11 cellular contexts compared by ENCODE assay signal in the genomic region with DNA sequence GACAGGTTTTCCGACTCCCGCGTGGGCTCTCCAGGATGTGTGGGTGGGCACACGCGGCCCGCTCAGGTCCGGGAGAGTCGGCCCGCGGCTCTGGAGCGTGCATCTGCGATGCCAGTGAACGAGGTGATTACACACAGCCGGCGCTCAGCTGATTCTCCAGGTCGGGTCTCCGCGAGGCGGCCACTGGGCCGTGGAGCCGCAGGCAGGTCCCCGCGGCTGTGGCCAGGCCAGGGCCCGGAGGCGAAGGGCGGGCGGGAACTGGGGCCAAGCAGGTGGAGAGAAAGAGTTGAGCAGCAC. TPM values are rescaled to one million over a fixed set of nuclear protein-coding genes. Genes with fewer than 3 reads are reported as not detected.
DNase-seq lines count a peak whose midpoint lies in the region; ATAC-seq, FAIRE-seq and TF ChIP-seq lines count a peak whose summit lies in the region.
"Had no signal": no experiment of that assay in that cellular context is flagged by ENCODE, and none has a peak within 500 bp of the region (broad histone marks: within the 10 kb centered on the region; RNA-seq: fewer than 3 reads in every experiment).

No MANE protein-coding gene starts in this region.

- no peak overlapping the region for H3K4me3 ChIP-seq in K562
- peak overlapping the region; percentile 62 for H3K4me3 ChIP-seq in iPS-15b (ENCODE audit: low read depth, low read length)
- peak overlapping the region; percentile 69 for H3K4me3 ChIP-seq in rectal smooth muscle tissue (ENCODE audit: low read length)
- H3K4me3 ChIP-seq in HAP-1 = no peak overlapping the region
- H3K4me3 ChIP-seq: SJCRH30 had no signal

- no peak for TF ChIP-seq RAD21 in K562 (CRISPR knock-in tag; conservative IDR thresholded peaks at IDR 0.05 in 1 of 2, IDR thresholded peaks at IDR 0.05 in 1 of 2)

- H3K27me3 ChIP-seq in K562 (ENCODE audit: control insufficient read depth in 2 of 2, insufficient read depth in 2 of 2, low read length in 2 of 2) (peaks cover 2 to 32% of the 10 kb centered on the region in 2 experiments; a peak in 3 of 5 replicates), iPS-15b (ENCODE audit: control insufficient read depth, insufficient read depth, low read length) (peaks cover 32% of the 10 kb centered on the region), rectal smooth muscle tissue (ENCODE audit: control insufficient read depth, insufficient read depth, low read length) (peaks cover 9% of the 10 kb centered on the region), HAP-1 (ENCODE audit: low read depth) (no peaks in the 10 kb centered on the region)
- H3K27me3 ChIP-seq: SJCRH30 had no signal

- TF ChIP-seq CTCF in K562 (IDR thresholded peaks at IDR 0.05 in 2 of 3, conservative IDR thresholded peaks at IDR 0.05 in 1 of 3; ENCODE audit: insufficient read depth in 2 of 3, low read depth in 1 of 3, low read length in 3 of 3) (no peak), GM20000 (IDR thresholded peaks at IDR 0.05; ENCODE audit: extremely low read depth, missing control alignments) (no peak)

- TF ChIP-seq EP300 in K562 (IDR thresholded peaks at IDR 0.05; ENCODE audit: low read length) = no peak

- 52% methylated on average over 22 of the region's 27 CpGs for WGBS in K562 (ENCODE audit: insufficient coverage, low coverage, missing lambda C conversion rate)

- ATAC-seq in K562 = no peak

- H3K9me1 ChIP-seq in K562 (ENCODE audit: control insufficient read depth, insufficient read depth, low read length) = no peaks in the 10 kb centered on the region

- intact Hi-C loops in K562 (cut with micrococcal nuclease) = no loop called here

- H3K36me3 ChIP-seq in K562 (ENCODE audit: control insufficient read depth, insufficient read depth, low read length) = no peaks in the 10 kb centered on the region
- H3K36me3 ChIP-seq in iPS-15b (ENCODE audit: control insufficient read depth, insufficient read depth, low read length) = no peaks in the 10 kb centered on the region
- H3K36me3 ChIP-seq in rectal smooth muscle tissue (ENCODE audit: control insufficient read depth, insufficient read depth, low read length) = no peaks in the 10 kb centered on the region
- H3K36me3 ChIP-seq in HAP-1 (replicated peaks) = no peaks in the 10 kb centered on the region
- H3K36me3 ChIP-seq: neutrophil, SJCRH30 had no signal

- H3K9ac ChIP-seq in K562 (ENCODE audit: insufficient read depth in 1 of 2, low read depth in 2 of 2, low read length in 2 of 2) (no peak overlapping the region), iPS-15b (ENCODE audit: low read depth, low read length) (no peak overlapping the region), rectal smooth muscle tissue (ENCODE audit: low read length) (no peak overlapping the region)

- in situ Hi-C loops in G401 (cut with HindIII; ENCODE audit: low sequenced_read_pairs) (no loop called here), K562 (cut with MboI) (no loop called here), HAP-1 (cut with MboI; ENCODE audit: low sequenced_read_pairs) (loop anchor here (25.0 kb wide), 1 partner anchor 465 kb away; the partner anchor contains the start of gene FSIP1)

- H3K9me3 ChIP-seq in K562 (replicated peaks; ENCODE audit: control insufficient read depth, insufficient read depth, low read depth, low read length) (no peaks in the 10 kb centered on the region), iPS-15b (ENCODE audit: control insufficient read depth, insufficient read depth, low read length) (no peaks in the 10 kb centered on the region), HAP-1 (no peaks in the 10 kb centered on the region)
- H3K9me3 ChIP-seq: neutrophil, SJCRH30 had no signal

- peaks cover 4 to 24% of the 10 kb centered on the region in 2 experiments; a peak in 3 of 5 replicates for H3K4me1 ChIP-seq in K562 (replicated peaks in 1 of 2; ENCODE audit: control insufficient read depth in 2 of 2, insufficient read depth in 2 of 2, low read length in 2 of 2)
- H3K4me1 ChIP-seq in iPS-15b (ENCODE audit: control insufficient read depth, insufficient read depth, low read length) = no peaks in the 10 kb centered on the region
- peaks cover 5% of the 10 kb centered on the region for H3K4me1 ChIP-seq in rectal smooth muscle tissue (ENCODE audit: control insufficient read depth, insufficient read depth, low read length)
- peaks cover 8% of the 10 kb centered on the region for H3K4me1 ChIP-seq in HAP-1

- H3K27ac ChIP-seq in K562 (ENCODE audit: extremely low read depth, low read depth, low read length) (no peak overlapping the region), rectal smooth muscle tissue (ENCODE audit: low read depth, low read length) (no peak overlapping the region)
- H3K27ac ChIP-seq: neutrophil, SJCRH30 had no signal

- no peak overlapping the region for H3K4me2 ChIP-seq in K562 (ENCODE audit: insufficient read depth, low read length)

- BruUV-seq in K562 (replicated peaks; lab: Mats Ljungman, UMichigan) = no TSS peak

- DNase-seq in G401 (ENCODE audit: low spot score) = peak; percentile 51
- no peak for DNase-seq in K562 (ENCODE audit: extremely low read depth in 1 of 4, low spot score in 3 of 4)
- DNase-seq in HAP-1 (ENCODE audit: low spot score in 2 of 2) = no peak
- DNase-seq in NCI-H146 (lab: John Stamatoyannopoulos, UW) = no peak
- no peak for DNase-seq in GM20000 (ENCODE audit: low spot score)
- no peak for DNase-seq in HTR-8/SVneo (ENCODE audit: insufficient read length, low spot score)
- DNase-seq: foreskin melanocyte, SJCRH30 had no signal

- H4K20me1 ChIP-seq in K562 (replicated peaks; ENCODE audit: control insufficient read depth, insufficient read depth, low read length) = no peaks in the 10 kb centered on the region

- CTCF ChIA-PET in K562 (lab: Yijun Ruan, JAX; ENCODE audit: low intra/inter-chr PET ratio) = no interaction called here

- POLR2A ChIA-PET in K562 (lab: Yijun Ruan, JAX) = no interaction called here

- no peak for TF ChIP-seq POLR2A in K562 (conservative IDR thresholded peaks at IDR 0.05)

- no peak overlapping the region for H2AFZ ChIP-seq in K562 (ENCODE audit: low read depth, low read length)

- H3K79me2 ChIP-seq in K562 (ENCODE audit: control insufficient read depth, insufficient read depth, low read length) = no peaks in the 10 kb centered on the region

- FAIRE-seq in K562 (lab: Jason Lieb, UNC) = no peak
- FAIRE-seq in HTR-8/SVneo (lab: Jason Lieb, UNC) = no peak

RNA-seq across cellular contexts. Expression of gene PAK6, which starts 13.2 kb away (rescaled TPM):
- 1.8 TPM in 1 of 2 replicates, not detected in the other for total RNA-seq in G401 (2014; rRNA removed; shearing (Covaris generic))
- total RNA-seq in K562 (2011; cell fraction: chromatin; rRNA removed; ENCODE audit: low replicate concordance) = 0.25 and 1.3 TPM in 2 replicates
- 0.66 and 1.8 TPM in 2 replicates for total RNA-seq in K562 (2011; cell fraction: nucleolus; rRNA removed)
- 0.15 and 1.8 TPM in 2 replicates for total RNA-seq in K562 (2011; cell fraction: nucleoplasm; rRNA removed)
- total RNA-seq in K562 (2014; rRNA removed) (0.08 and 0.09 TPM in 2 replicates), K562 (2014; rRNA removed; fragmentation: Illumina TruSeq; extraction: Trizol) (0.22 TPM in 1 of 2 replicates, not detected in the other), K562 (2015; rRNA removed; fragmentation: Illumina TruSeq; extraction: Trizol) (0.08 TPM in 1 of 2 replicates, not detected in the other), K562 (2021) (0.20 and 0.47 TPM in 2 replicates)
- polyA plus RNA-seq in K562 (2011; rRNA removed) (0.28 and 0.74 TPM in 2 replicates), K562 (2014; fragmentation: Illumina TruSeq; extraction: Trizol) (0.16 and 0.33 TPM in 2 replicates), K562 (2014; fragmentation: Nextera tagmentation; extraction: Ambion mirVana) (under 1 TPM in 1 of 2 experiments, not detected in 1; 0.03 TPM), K562 (2014; rRNA removed) (0.04 and 0.07 TPM in 2 replicates)
- polyA plus RNA-seq in K562 (2011; cell fraction: cytosol; rRNA removed) = 0.25 and 2.2 TPM in 2 replicates
- polyA plus RNA-seq in K562 (2011; cell fraction: nucleus; rRNA removed) = 0.18 and 2.1 TPM in 2 replicates
- 0.17 and 0.33 TPM in 2 replicates for polyA plus RNA-seq in K562 (2012)
- polyA minus RNA-seq in K562 (2011; rRNA and poly(A)+ RNA removed) = 0.15 and 0.25 TPM in 2 replicates
- 1.1 TPM in 1 of 2 replicates, not detected in the other for polyA minus RNA-seq in K562 (2011; cell fraction: cytosol; rRNA and poly(A)+ RNA removed)
- polyA minus RNA-seq in K562 (2011; cell fraction: nucleus; rRNA and poly(A)+ RNA removed) = 0.33 and 2.3 TPM in 2 replicates
- total RNA-seq: SJCRH30 had no signal

RNA-seq across cellular contexts. Expression of gene ANKRD63, which starts 30.8 kb away (rescaled TPM):
- total RNA-seq in G401 (2014; rRNA removed; shearing (Covaris generic)) = 8.4 and 14.9 TPM in 2 replicates
- 1.5 TPM in 1 of 2 replicates, not detected in the other for total RNA-seq in K562 (2011; cell fraction: chromatin; rRNA removed; ENCODE audit: low replicate concordance)
- 0.92 and 2.5 TPM in 2 replicates for total RNA-seq in K562 (2011; cell fraction: nucleolus; rRNA removed)
- total RNA-seq in K562 (2011; cell fraction: nucleoplasm; rRNA removed) = not detected in 2 replicates
- total RNA-seq in K562 (2014; rRNA removed) (2.0 and 2.5 TPM in 2 replicates), K562 (2014; rRNA removed; fragmentation: Illumina TruSeq; extraction: Trizol) (not detected in 2 replicates), K562 (2015; rRNA removed; fragmentation: Illumina TruSeq; extraction: Trizol) (not detected in 2 replicates), K562 (2021) (1.8 and 2.5 TPM in 2 replicates)
- polyA plus RNA-seq in K562 (2011; rRNA removed) (0.19 TPM in 1 of 2 replicates, not detected in the other), K562 (2014; fragmentation: Illumina TruSeq; extraction: Trizol) (not detected in 2 replicates), K562 (2014; fragmentation: Nextera tagmentation; extraction: Ambion mirVana) (not detected), K562 (2014; rRNA removed) (0.63 and 1.3 TPM in 2 replicates)
- 0.24 and 2.1 TPM in 2 replicates for polyA plus RNA-seq in K562 (2011; cell fraction: cytosol; rRNA removed)
- polyA plus RNA-seq in K562 (2011; cell fraction: nucleus; rRNA removed) = 2.7 and 5.3 TPM in 2 replicates
- 0.60 and 1.1 TPM in 2 replicates for polyA plus RNA-seq in K562 (2012)
- not detected in 2 replicates for polyA minus RNA-seq in K562 (2011; rRNA and poly(A)+ RNA removed)
- 1.5 and 3.5 TPM in 2 replicates for polyA minus RNA-seq in K562 (2011; cell fraction: cytosol; rRNA and poly(A)+ RNA removed)
- polyA minus RNA-seq in K562 (2011; cell fraction: nucleus; rRNA and poly(A)+ RNA removed) = 3.4 and 3.7 TPM in 2 replicates

RNA-seq across cellular contexts. Expression of gene PLCB2, which starts 55.6 kb away (rescaled TPM):
- total RNA-seq in G401 (2014; rRNA removed; shearing (Covaris generic)) = 99.6 and 145 TPM in 2 replicates
- total RNA-seq in K562 (2011; cell fraction: chromatin; rRNA removed; ENCODE audit: low replicate concordance) = 12.9 and 33.6 TPM in 2 replicates
- total RNA-seq in K562 (2011; cell fraction: nucleolus; rRNA removed) = 15.5 and 22.3 TPM in 2 replicates
- 11.8 and 13.5 TPM in 2 replicates for total RNA-seq in K562 (2011; cell fraction: nucleoplasm; rRNA removed)
- 6.9 and 7.1 TPM in 2 replicates for total RNA-seq in K562 (2014; rRNA removed)
- 3.4 and 4.1 TPM in 2 replicates for total RNA-seq in K562 (2014; rRNA removed; fragmentation: Illumina TruSeq; extraction: Trizol)
- total RNA-seq in K562 (2015; rRNA removed; fragmentation: Illumina TruSeq; extraction: Trizol) = 10.0 and 10.8 TPM in 2 replicates
- 11.2 and 11.6 TPM in 2 replicates for total RNA-seq in K562 (2021)
- 8.0 and 25.4 TPM in 2 replicates for polyA plus RNA-seq in K562 (2011; rRNA removed)
- polyA plus RNA-seq in K562 (2011; cell fraction: cytosol; rRNA removed) = 10.9 and 18.6 TPM in 2 replicates
- polyA plus RNA-seq in K562 (2011; cell fraction: nucleus; rRNA removed) = 111 and 184 TPM in 2 replicates
- polyA plus RNA-seq in K562 (2012) = 14.5 and 45.8 TPM in 2 replicates
- 9.0 and 9.5 TPM in 2 replicates for polyA plus RNA-seq in K562 (2014; fragmentation: Illumina TruSeq; extraction: Trizol)
- polyA plus RNA-seq in K562 (2014; fragmentation: Nextera tagmentation; extraction: Ambion mirVana) = under 1 TPM; 0.37 to 0.59 TPM
- 12.3 and 13.2 TPM in 2 replicates for polyA plus RNA-seq in K562 (2014; rRNA removed)
- 6.1 and 8.4 TPM in 2 replicates for polyA minus RNA-seq in K562 (2011; rRNA and poly(A)+ RNA removed)
- polyA minus RNA-seq in K562 (2011; cell fraction: cytosol; rRNA and poly(A)+ RNA removed) = 5.0 and 9.4 TPM in 2 replicates
- 17.9 and 45.7 TPM in 2 replicates for polyA minus RNA-seq in K562 (2011; cell fraction: nucleus; rRNA and poly(A)+ RNA removed)

Comparison
In these comparisons a context has a peak if more than half of its experiments do, and no peak if none do; other contexts are left out.
1. H3K4me3 ChIP-seq: peak in iPS-15b (single experiment) and rectal smooth muscle tissue (single experiment); none in K562 (single experiment) and HAP-1 (single experiment).